14 cellular contexts compared by ENCODE assay signal in the genomic region with DNA sequence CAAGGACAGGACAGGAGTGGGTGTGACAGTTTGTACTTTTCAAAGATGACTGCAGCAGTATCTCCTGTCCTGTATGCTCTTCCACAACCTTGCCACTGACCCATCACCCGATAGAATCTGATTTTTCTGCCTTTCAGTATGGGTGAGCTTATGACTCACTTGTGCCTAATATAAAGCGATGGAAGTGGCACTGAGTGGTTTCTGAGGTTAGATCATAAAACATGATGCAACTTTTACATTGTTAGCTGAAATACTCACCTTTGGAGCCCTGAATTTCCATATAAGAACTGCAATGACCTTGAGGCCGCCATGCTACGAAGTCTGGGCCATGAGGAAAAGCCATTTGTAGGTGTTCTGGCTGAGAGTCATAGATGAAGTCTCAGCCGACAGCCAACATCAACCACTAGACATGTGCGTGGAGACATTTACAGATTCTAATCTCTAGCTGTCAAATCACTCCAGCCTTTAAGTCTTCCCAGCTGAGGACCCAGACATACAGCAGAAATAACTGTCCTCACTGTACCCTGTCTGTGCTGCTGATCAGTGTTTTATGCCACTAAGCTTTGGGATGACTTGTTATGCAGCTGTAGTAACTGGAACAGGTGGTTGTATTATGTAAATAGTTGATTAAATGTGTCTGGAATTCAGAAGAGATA.
A peak's percentile ranks its signal among the peaks of the same experiment; 100 is the strongest.
DNase-seq lines count a peak whose midpoint lies in the region; ATAC-seq and TF ChIP-seq lines count a peak whose summit lies in the region.
"Had no signal": no experiment of that assay in that cellular context is flagged by ENCODE, and none has a peak within 500 bp of the region (broad histone marks: within the 10 kb centered on the region; RNA-seq: fewer than 3 reads in every experiment).

No MANE protein-coding gene starts in this region.

- H3K27ac Mint-ChIP-seq in nephron progenitor cell: no peak overlapping the region
- H3K27ac Mint-ChIP-seq: activated naive CD8-positive, alpha-beta T cell; dendritic cell treated with granulocyte-macrophage colony-stimulating factor and Interleukin-4, amounts not matched to agents 40 ng/mL and 50 ng/mL, for 4 days had no signal

- TF ChIP-seq CTCF in fibroblast of pulmonary artery (IDR thresholded peaks at IDR 0.05; ENCODE audit: low read length, missing control alignments) (no peak), nephron progenitor cell (IDR thresholded peaks at IDR 0.05) (no peak), omental fat pad (IDR thresholded peaks at IDR 0.05) (no peak)

- H3K36me3 Mint-ChIP-seq in nephron progenitor cell (ENCODE audit: low read depth): no peaks in the 10 kb centered on the region
- H3K36me3 Mint-ChIP-seq: activated naive CD8-positive, alpha-beta T cell had no signal

- H3K4me3 Mint-ChIP-seq in nephron progenitor cell: no peak overlapping the region
- H3K4me3 Mint-ChIP-seq: activated naive CD8-positive, alpha-beta T cell; dendritic cell treated with granulocyte-macrophage colony-stimulating factor and Interleukin-4, amounts not matched to agents 40 ng/mL and 50 ng/mL, for 4 days had no signal

- peaks cover 7% of the 10 kb centered on the region for H3K27me3 Mint-ChIP-seq in nephron progenitor cell (ENCODE audit: low read depth, poor library complexity)
- H3K27me3 Mint-ChIP-seq: activated naive CD8-positive, alpha-beta T cell; dendritic cell treated with granulocyte-macrophage colony-stimulating factor and Interleukin-4, amounts not matched to agents 40 ng/mL and 50 ng/mL, for 4 days had no signal

- H3K9me3 Mint-ChIP-seq in nephron progenitor cell: peaks cover 19% of the 10 kb centered on the region

- no peak overlapping the region for H3K4me3 ChIP-seq in fibroblast of pulmonary artery (replicated peaks; ENCODE audit: low read depth, low read length)
- H3K4me3 ChIP-seq: BLaER1 treated with 17β-estradiol and CSF1 and Interleukin-3, amounts not matched to agents 10 nM and 100 nM; skin epidermis had no signal

- no peaks in the 10 kb centered on the region for H3K4me1 Mint-ChIP-seq in nephron progenitor cell

- DNase-seq in stimulated activated CD4-positive, alpha-beta T cell treated with anti-CD3 and anti-CD28 coated beads, Interleukin-4, amount 100 ng/mL, for 48 hours (ENCODE audit: low read depth in 2 of 2): peak; percentile 3 to 4
- DNase-seq in stimulated activated CD4-positive, alpha-beta T cell treated with anti-CD3 and anti-CD28 coated beads, Interleukin-4, amount 100 ng/mL, for 24 hours: no peak
- DNase-seq in SW480 (ENCODE audit: low spot score) (peak; percentile 94), fibroblast of pulmonary artery (ENCODE audit: low read depth) (peak; percentile 39), nephron progenitor cell (no peak), omental fat pad (ENCODE audit: low spot score) (no peak), NCI-H187 (lab: John Stamatoyannopoulos, UW) (no peak)
- DNase-seq: NCI-H1092, NCI-H526 treated with DMSO at 0.1 percent for 48 hours had no signal

- no peak for ATAC-seq in omental fat pad (ENCODE audit: low FRiP score)
- no peak for ATAC-seq in HG03135 (IDR thresholded peaks at IDR 0.05; ENCODE audit: unreplicated experiment)

Comparison
In these comparisons a context has a peak if more than half of its experiments do, and no peak if none do; other contexts are left out.
1. DNase-seq: peak in stimulated activated CD4-positive, alpha-beta T cell treated with anti-CD3 and anti-CD28 coated beads, Interleukin-4, amount 100 ng/mL, for 48 hours (2 of 2), SW480 (single experiment) and fibroblast of pulmonary artery (single experiment); none in stimulated activated CD4-positive, alpha-beta T cell treated with anti-CD3 and anti-CD28 coated beads, Interleukin-4, amount 100 ng/mL, for 24 hours (single experiment), nephron progenitor cell (single experiment), omental fat pad (single experiment) and NCI-H187 (0 of 2).